ENCODE assay signal across 1 cellular context in genomic region chr6:39362487-39362865, GRCh38.
TF ChIP-seq lines count a peak whose summit lies in the region.

No MANE protein-coding gene starts in this region.

TF ChIP-seq in GM12878, 131 proteins besides CTCF, POLR2A, EP300 and RAD21:
- TF ChIP-seq IRF5 (IDR thresholded peaks at IDR 0.05; ENCODE audit: borderline replicate concordance) = no peak
- TF ChIP-seq TCF3 (IDR thresholded peaks at IDR 0.05; ENCODE audit: borderline replicate concordance, insufficient read depth, low read depth, low read length) = no peak
- TF ChIP-seq BCLAF1 (IDR thresholded peaks at IDR 0.05) = no peak
- no peak for TF ChIP-seq ATF3 (IDR thresholded peaks at IDR 0.05; ENCODE audit: borderline replicate concordance, extremely low read depth, low read depth, low read length)
- no peak for TF ChIP-seq CEBPB (IDR thresholded peaks at IDR 0.05; ENCODE audit: borderline replicate concordance in 1 of 2, low read depth in 2 of 2, low read length in 2 of 2)
- TF ChIP-seq RAD51 (IDR thresholded peaks at IDR 0.05) = no peak
- TF ChIP-seq CBFB (IDR thresholded peaks at IDR 0.05; ENCODE audit: low read depth) = no peak
- TF ChIP-seq SRF (IDR thresholded peaks at IDR 0.05; ENCODE audit: low read depth in 2 of 2, low read length in 2 of 2) = no peak
- TF ChIP-seq ZBTB11 (CRISPR knock-in tag; IDR thresholded peaks at IDR 0.05) = no peak
- TF ChIP-seq YBX1 (IDR thresholded peaks at IDR 0.05) = no peak
- no peak for TF ChIP-seq ZZZ3 (IDR thresholded peaks at IDR 0.05; ENCODE audit: control insufficient read depth, insufficient read length, low read depth)
- TF ChIP-seq CREM (IDR thresholded peaks at IDR 0.05; ENCODE audit: low read depth) = no peak
- no peak for TF ChIP-seq BACH1 (IDR thresholded peaks at IDR 0.05; ENCODE audit: borderline replicate concordance)
- no peak for TF ChIP-seq BHLHE40 (IDR thresholded peaks at IDR 0.05; ENCODE audit: borderline replicate concordance in 1 of 2, low read depth in 2 of 2, low read length in 1 of 2)
- no peak for TF ChIP-seq KAT2A (conservative IDR thresholded peaks at IDR 0.05; ENCODE audit: control insufficient read depth, low read depth, low read length)
- no peak for TF ChIP-seq CBX5 (IDR thresholded peaks at IDR 0.05; ENCODE audit: low read depth)
- no peak for TF ChIP-seq POLR2AphosphoS2 (IDR thresholded peaks at IDR 0.05; ENCODE audit: low read depth, low read length)
- no peak for TF ChIP-seq SMC3 (IDR thresholded peaks at IDR 0.05; ENCODE audit: borderline replicate concordance, low read length)
